ENCODE assay signal across 24 cellular contexts in the genomic region with DNA sequence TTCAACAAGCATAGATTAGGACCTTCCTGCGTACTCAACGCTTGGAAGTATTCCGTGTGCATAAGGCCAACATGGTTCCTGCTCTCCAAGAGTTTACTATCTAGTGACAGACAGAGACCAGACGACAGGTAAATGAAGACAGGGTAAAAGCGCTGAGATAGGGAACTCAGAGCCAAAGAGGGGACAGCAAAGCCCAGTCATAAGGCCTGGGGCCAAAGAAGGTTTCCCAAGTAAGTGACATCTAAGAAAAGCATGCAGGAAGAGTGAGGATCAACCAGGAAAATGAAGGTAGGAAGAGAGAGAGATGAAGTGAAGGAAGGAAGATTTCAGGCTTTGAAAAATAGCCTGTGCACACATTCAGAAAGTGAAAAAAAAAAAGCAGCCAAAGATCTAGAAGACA.
DNase-seq lines count a peak whose midpoint lies in the region; ATAC-seq, FAIRE-seq and TF ChIP-seq lines count a peak whose summit lies in the region.
"Had no signal": no experiment of that assay in that cellular context is flagged by ENCODE, and none has a peak within 500 bp of the region (broad histone marks: within the 10 kb centered on the region; RNA-seq: fewer than 3 reads in every experiment).

No MANE protein-coding gene starts in this region.

- DNase-seq in D721Med (ENCODE audit: insufficient read length, low spot score) (no peak), H1 (ENCODE audit: low read depth in 1 of 2, low spot score in 2 of 2) (no peak), trophoblast cell (peak; percentile 69 to 70), NCI-H2107 treated with DMSO at 0.1 percent for 48 hours (lab: John Stamatoyannopoulos, UW; ENCODE audit: unreplicated experiment) (no peak)
- DNase-seq: AML-193; Caco-2; Calu3; CD4-positive, alpha-beta T cell; CD8-positive, alpha-beta T cell; DMS 273 treated with DMSO at 0.1 percent for 48 hours; DMS153; DMS53; DMS79; DND-41; EL; GF-D8 had no signal

- H3K27ac ChIP-seq in H1 (ENCODE audit: low read depth, low read length) (no peak overlapping the region), trophoblast cell (ENCODE audit: low read depth, low read length) (no peak overlapping the region)
- H3K27ac ChIP-seq: 22Rv1; A549; BLaER1 treated with 17β-estradiol and CSF1 and Interleukin-3, amounts not matched to agents 10 nM and 100 nM; C4-2B had no signal

- H2BK5ac ChIP-seq in H1 (ENCODE audit: low read depth, low read length) (no peak overlapping the region), trophoblast cell (ENCODE audit: low read depth, low read length, poor library complexity) (no peak overlapping the region)

- H3K4me1 ChIP-seq in H1 (replicated peaks in 1 of 4; ENCODE audit: control insufficient read depth in 3 of 4, insufficient read depth in 4 of 4, low read length in 3 of 4): no peaks in the 10 kb centered on the region
- H3K4me1 ChIP-seq in trophoblast cell (ENCODE audit: control insufficient read depth in 1 of 2, insufficient read depth in 2 of 2, low read length in 2 of 2): peaks cover 0 to 5% of the 10 kb centered on the region in 2 experiments
- H3K4me1 ChIP-seq: A549; BLaER1 treated with 17β-estradiol and CSF1 and Interleukin-3, amounts not matched to agents 10 nM and 100 nM; Caco-2 had no signal

- CTCF ChIA-PET in H1 (lab: Charles Lee; ENCODE audit: partially characterized antibody): no interaction called here

- H4K5ac ChIP-seq in H1 (ENCODE audit: insufficient read length, low read depth, low read length): no peak overlapping the region

- TF ChIP-seq POLR2A in H1 (IDR thresholded peaks at IDR 0.05; ENCODE audit: control extremely low read depth in 1 of 2, low read depth in 2 of 2, low read length in 2 of 2): no peak

- TF ChIP-seq RAD21 in H1 (IDR thresholded peaks at IDR 0.05 in 1 of 2, conservative IDR thresholded peaks at IDR 0.05 in 1 of 2; ENCODE audit: low read depth in 2 of 2, low read length in 2 of 2): no peak

- no peaks in the 10 kb centered on the region for H3K23me2 ChIP-seq in H1 (ENCODE audit: low read depth, low read length)

- H3K36me3 ChIP-seq in H1 (ENCODE audit: control insufficient read depth in 2 of 4, insufficient read depth in 4 of 4, low read length in 3 of 4) (no peaks in the 10 kb centered on the region), trophoblast cell (ENCODE audit: control insufficient read depth in 1 of 2, insufficient read depth in 2 of 2, low read length in 2 of 2) (no peaks in the 10 kb centered on the region)
- H3K36me3 ChIP-seq: BLaER1 treated with 17β-estradiol and CSF1 and Interleukin-3, amounts not matched to agents 10 nM and 100 nM had no signal

- H3K56ac ChIP-seq in H1 (replicated peaks; ENCODE audit: insufficient read length, low read depth, low read length): no peak overlapping the region

- H3K4me2 ChIP-seq in H1 (ENCODE audit: insufficient read depth in 1 of 2, low read depth in 2 of 2, low read length in 2 of 2): no peak overlapping the region
- no peak overlapping the region for H3K4me2 ChIP-seq in trophoblast cell (ENCODE audit: low read length)
- H3K4me2 ChIP-seq: A549; BLaER1 treated with 17β-estradiol and CSF1 and Interleukin-3, amounts not matched to agents 10 nM and 100 nM had no signal

- TF ChIP-seq CTCF in D721Med (IDR thresholded peaks at IDR 0.05; ENCODE audit: insufficient read depth, missing control alignments) (no peak), H1 (IDR thresholded peaks at IDR 0.05; ENCODE audit: control extremely low read depth in 1 of 3, insufficient read depth in 1 of 3, low read depth in 1 of 3, low read length in 3 of 3) (no peak)

- FAIRE-seq in D721Med (lab: Jason Lieb, UNC) (peak; percentile 92), H1 (lab: Jason Lieb, UNC) (no peak)
- FAIRE-seq: A549, G401.6, GM12892, GM19239 had no signal

- H3K4me3 ChIP-seq in H1 (ENCODE audit: extremely low read depth in 1 of 4, insufficient read depth in 2 of 4, low read depth in 3 of 4, low read length in 4 of 4): no peak overlapping the region
- H3K4me3 ChIP-seq in trophoblast cell (ENCODE audit: low read depth, low read length): no peak overlapping the region
- H3K4me3 ChIP-seq: A549; BLaER1 treated with 17β-estradiol and CSF1 and Interleukin-3, amounts not matched to agents 10 nM and 100 nM had no signal

- H4K91ac ChIP-seq in H1 (replicated peaks; ENCODE audit: insufficient read length, low read length) (no peak overlapping the region), trophoblast cell (ENCODE audit: low read depth, low read length) (no peak overlapping the region)

- H4K20me1 ChIP-seq in H1 (replicated peaks in 1 of 2; ENCODE audit: control insufficient read depth in 1 of 2, insufficient read depth in 2 of 2, low read length in 2 of 2): no peaks in the 10 kb centered on the region
- H4K20me1 ChIP-seq: BLaER1 treated with 17β-estradiol and CSF1 and Interleukin-3, amounts not matched to agents 10 nM and 100 nM had no signal

- H3K79me1 ChIP-seq in H1 (ENCODE audit: low read depth, low read length) (no peaks in the 10 kb centered on the region), trophoblast cell (ENCODE audit: low read length) (peaks cover 3% of the 10 kb centered on the region)

- H2BK12ac ChIP-seq in H1 (ENCODE audit: low read depth, low read length) (no peak overlapping the region), trophoblast cell (ENCODE audit: low read length) (peak overlapping the region; percentile 76)

- H2BK20ac ChIP-seq in H1 (ENCODE audit: low read length): no peak overlapping the region

- H2BK120ac ChIP-seq in H1 (replicated peaks; ENCODE audit: low read depth, low read length) (no peak overlapping the region), trophoblast cell (ENCODE audit: insufficient read depth, low read length, poor library complexity) (no peak overlapping the region)

- H3K14ac ChIP-seq in H1 (ENCODE audit: insufficient read length): no peak overlapping the region
- no peak overlapping the region for H3K14ac ChIP-seq in trophoblast cell (ENCODE audit: low read length)

- H3K23ac ChIP-seq in H1 (ENCODE audit: insufficient read length) (no peak overlapping the region), trophoblast cell (ENCODE audit: low read length) (no peak overlapping the region)

- ATAC-seq in HG03135 (IDR thresholded peaks at IDR 0.05; ENCODE audit: unreplicated experiment): no peak
- ATAC-seq: A549; CD8-positive, alpha-beta T cell had no signal

- WGBS in H1 (ENCODE audit: extremely low coverage in 1 of 2, insufficient coverage in 1 of 2, insufficient read length in 1 of 2, insufficient replicate concordance in 2 of 2, low coverage in 1 of 2, low lambda C conversion rate in 2 of 2, missing lambda C conversion rate in 1 of 2), 2 experiments: 96% methylated on average over 5 of the region's 5 CpGs; no CpG with 5 or more reads in 1 of the 2 experiments
- no CpG with 5 or more reads among the region's 5 CpGs for WGBS in trophoblast cell (ENCODE audit: extremely low coverage, insufficient coverage, insufficient read length)

- POLR2A ChIA-PET in H1 (lab: Charles Lee; ENCODE audit: partially characterized antibody): no interaction called here

- H3K9ac ChIP-seq in H1 (replicated peaks in 1 of 4; ENCODE audit: extremely low read depth in 1 of 4, low read depth in 3 of 4, low read length in 3 of 4): no peak overlapping the region
- H3K9ac ChIP-seq in trophoblast cell (ENCODE audit: low read length): no peak overlapping the region
- H3K9ac ChIP-seq: BLaER1 treated with 17β-estradiol and CSF1 and Interleukin-3, amounts not matched to agents 10 nM and 100 nM had no signal

- H4K8ac ChIP-seq in H1 (ENCODE audit: extremely low read depth, insufficient read depth, low read length): no peak overlapping the region
- no peak overlapping the region for H4K8ac ChIP-seq in trophoblast cell (ENCODE audit: low read depth, low read length)

- H2AK5ac ChIP-seq in H1 (ENCODE audit: low read depth, low read length) (no peak overlapping the region), trophoblast cell (ENCODE audit: low read length) (no peak overlapping the region)

- H3K4ac ChIP-seq in H1 (replicated peaks; ENCODE audit: insufficient read length, low read depth, low read length) (no peak overlapping the region), trophoblast cell (ENCODE audit: low read depth, low read length) (no peak overlapping the region)

- no peaks in the 10 kb centered on the region for H3K27me3 ChIP-seq in H1 (replicated peaks in 1 of 4; ENCODE audit: control insufficient read depth in 3 of 4, extremely low read depth in 1 of 4, insufficient read depth in 3 of 4, low read length in 3 of 4)
- H3K27me3 ChIP-seq in trophoblast cell (ENCODE audit: insufficient read depth, low read length): no peaks in the 10 kb centered on the region
- H3K27me3 ChIP-seq: BLaER1 treated with 17β-estradiol and CSF1 and Interleukin-3, amounts not matched to agents 10 nM and 100 nM had no signal

- H4K12ac ChIP-seq in trophoblast cell (ENCODE audit: low read depth, low read length): no peak overlapping the region

- H3K18ac ChIP-seq in H1 (ENCODE audit: extremely low read depth, low read length) (no peak overlapping the region), trophoblast cell (ENCODE audit: low read length) (no peak overlapping the region)

- H3K79me2 ChIP-seq in H1 (ENCODE audit: control insufficient read depth in 1 of 2, insufficient read depth in 2 of 2, low read length in 2 of 2): no peaks in the 10 kb centered on the region
- H3K79me2 ChIP-seq in trophoblast cell (ENCODE audit: control insufficient read depth, insufficient read depth, low read length, poor library complexity): no peaks in the 10 kb centered on the region

- H2AFZ ChIP-seq in H1 (ENCODE audit: low read length) (0 out of 2 replicates have a peak overlapping the region, but pooled peaks have one; percentile 41), trophoblast cell (ENCODE audit: insufficient read depth, low read length, poor library complexity) (no peak overlapping the region)

- TF ChIP-seq EP300 in H1 (IDR thresholded peaks at IDR 0.05; ENCODE audit: borderline replicate concordance in 1 of 2, low read depth in 2 of 2, low read length in 2 of 2): no peak

- H3K9me3 ChIP-seq in H1 (ENCODE audit: insufficient read depth in 2 of 2, low read depth in 1 of 2, low read length in 1 of 2) (no peaks in the 10 kb centered on the region), trophoblast cell (ENCODE audit: insufficient read depth, low read depth, low read length) (no peaks in the 10 kb centered on the region)
- H3K9me3 ChIP-seq: A549; BLaER1 treated with 17β-estradiol and CSF1 and Interleukin-3, amounts not matched to agents 10 nM and 100 nM; Caco-2 had no signal

- no peak overlapping the region for H2BK15ac ChIP-seq in H1 (ENCODE audit: low read length)

TF ChIP-seq in H1, 55 proteins besides CTCF, POLR2A, EP300 and RAD21 (continues in another document):
- TF ChIP-seq SRF (IDR thresholded peaks at IDR 0.05; ENCODE audit: low read depth, low read length): no peak
- TF ChIP-seq KDM4A (IDR thresholded peaks at IDR 0.05; ENCODE audit: low read depth, low read length, severe bottlenecking): no peak
- no peak for TF ChIP-seq POU5F1 (IDR thresholded peaks at IDR 0.05; ENCODE audit: low read depth, low read length)
- TF ChIP-seq SAP30 (IDR thresholded peaks at IDR 0.05; ENCODE audit: insufficient read depth, insufficient replicate concordance, low read length): no peak
- TF ChIP-seq, protein P1, sequence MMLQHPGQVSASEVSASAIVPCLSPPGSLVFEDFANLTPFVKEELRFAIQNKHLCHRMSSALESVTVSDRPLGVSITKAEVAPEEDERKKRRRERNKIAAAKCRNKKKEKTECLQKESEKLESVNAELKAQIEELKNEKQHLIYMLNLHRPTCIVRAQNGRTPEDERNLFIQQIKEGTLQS (IDR thresholded peaks at IDR 0.05; ENCODE audit: insufficient read depth, low read depth, low read length): no peak

Comparison
In these comparisons a context has a peak if more than half of its experiments do, and no peak if none do; other contexts are left out.
1. DNase-seq: peak in trophoblast cell (2 of 2); none in D721Med (single experiment), H1 (0 of 2) and NCI-H2107 treated with DMSO at 0.1 percent for 48 hours (single experiment).